In genomic region chr5:140648132-140648432, GRCh38 we compare ENCODE assay signal across 8 cellular contexts. TPM values are rescaled to one million over a fixed set of nuclear protein-coding genes. Genes with fewer than 3 reads are reported as not detected.
DNase-seq lines count a peak whose midpoint lies in the region; ATAC-seq and TF ChIP-seq lines count a peak whose summit lies in the region.

No MANE protein-coding gene starts in this region.

- peaks cover 30% of the 10 kb centered on the region for H3K4me1 Mint-ChIP-seq in activated naive CD4-positive, alpha-beta T cell treated with anti-CD3 and anti-CD28 coated beads for 36 hours (ENCODE audit: low read depth)
- H3K4me1 Mint-ChIP-seq in activated naive CD8-positive, alpha-beta T cell treated with anti-CD3 and anti-CD28 coated beads for 36 hours, result peaks cover 31% of the 10 kb centered on the region

- no peaks in the 10 kb centered on the region for H3K9me3 Mint-ChIP-seq in activated naive CD4-positive, alpha-beta T cell treated with anti-CD3 and anti-CD28 coated beads for 36 hours
- no peaks in the 10 kb centered on the region for H3K9me3 Mint-ChIP-seq in activated naive CD8-positive, alpha-beta T cell treated with anti-CD3 and anti-CD28 coated beads for 36 hours

- H3K9me3 ChIP-seq in left lung (no peaks in the 10 kb centered on the region), upper lobe of left lung (no peaks in the 10 kb centered on the region)

- H3K36me3 ChIP-seq in left lung, result peaks cover 0 to 69% of the 10 kb centered on the region in 2 donors
- H3K36me3 ChIP-seq in upper lobe of left lung, result peaks cover 10 to 70% (median 60%) of the 10 kb centered on the region in 4 donors

- TF ChIP-seq EP300 in upper lobe of left lung (IDR thresholded peaks at IDR 0.05), result no peak

- TF ChIP-seq CTCF in left lung (IDR thresholded peaks at IDR 0.05) (no peak), upper lobe of left lung (IDR thresholded peaks at IDR 0.05) (no peak)

- WGBS in upper lobe of left lung, 2 donors, result 1% methylated on average over 11 of the region's 11 CpGs

- H3K27ac ChIP-seq in left lung (peak overlapping the region in 1 of 2 donors; percentile 84), upper lobe of left lung (peak overlapping the region; percentile 83 to 91 (median 86))

- peak overlapping the region; percentile 99 for H3K27ac Mint-ChIP-seq in activated naive CD4-positive, alpha-beta T cell treated with anti-CD3 and anti-CD28 coated beads for 36 hours
- peak overlapping the region; percentile 98 for H3K27ac Mint-ChIP-seq in activated naive CD8-positive, alpha-beta T cell treated with anti-CD3 and anti-CD28 coated beads for 36 hours

- no peaks in the 10 kb centered on the region for H3K27me3 Mint-ChIP-seq in activated naive CD4-positive, alpha-beta T cell treated with anti-CD3 and anti-CD28 coated beads for 36 hours (ENCODE audit: low read depth)
- H3K27me3 Mint-ChIP-seq in activated naive CD8-positive, alpha-beta T cell treated with anti-CD3 and anti-CD28 coated beads for 36 hours, result peaks cover 3% of the 10 kb centered on the region

- peaks cover 39% of the 10 kb centered on the region for H3K36me3 Mint-ChIP-seq in activated naive CD4-positive, alpha-beta T cell treated with anti-CD3 and anti-CD28 coated beads for 36 hours (ENCODE audit: low read depth)
- peaks cover 37% of the 10 kb centered on the region for H3K36me3 Mint-ChIP-seq in activated naive CD8-positive, alpha-beta T cell treated with anti-CD3 and anti-CD28 coated beads for 36 hours

- intact Hi-C loops in activated naive CD4-positive, alpha-beta T cell treated with anti-CD3 and anti-CD28 coated beads for 36 hours (cut with micrococcal nuclease), result loop anchor here (5.0 kb wide), 1 partner anchor 969 kb away; the partner anchor contains the start of gene DIAPH1
- intact Hi-C loops in left lung (cut with DNase I), result loop anchor here in 1 of 2 donors (10.0 kb wide), 1 partner anchor 273 kb away; no protein-coding TSS in a partner anchor

- peak overlapping the region; percentile 100 for H3K4me3 Mint-ChIP-seq in activated naive CD4-positive, alpha-beta T cell treated with anti-CD3 and anti-CD28 coated beads for 36 hours
- peak overlapping the region; percentile 100 for H3K4me3 Mint-ChIP-seq in activated naive CD8-positive, alpha-beta T cell treated with anti-CD3 and anti-CD28 coated beads for 36 hours

- ATAC-seq in left lung, result no peak
- ATAC-seq in upper lobe of left lung (ENCODE audit: low FRiP score in 2 of 2), result no peak

- no peaks in the 10 kb centered on the region for H3K27me3 ChIP-seq in left lung
- H3K27me3 ChIP-seq in upper lobe of left lung, result no peaks in the 10 kb centered on the region

- H3K4me1 ChIP-seq in left lung (peaks cover 6 to 28% of the 10 kb centered on the region in 2 donors), upper lobe of left lung (peaks cover 21 to 30% (median 25%) of the 10 kb centered on the region in 4 donors)

- H3K4me3 ChIP-seq in left lung (peak overlapping the region; percentile 78 to 82), upper lobe of left lung (peak overlapping the region; percentile 67 to 98 (median 84))

- no peak for DNase-seq in activated naive CD4-positive, alpha-beta T cell treated with anti-CD3 and anti-CD28 coated beads for 36 hours
- no peak for DNase-seq in activated naive CD4-positive, alpha-beta T cell treated with Interleukin-2 at 50 U/mL for 16 hours
- no peak for DNase-seq in activated naive CD8-positive, alpha-beta T cell treated with anti-CD3 and anti-CD28 coated beads for 36 hours
- no peak for DNase-seq in left lung
- DNase-seq in upper lobe of left lung, result no peak
- no peak for DNase-seq in NCI-H1105 (lab: John Stamatoyannopoulos, UW)
- DNase-seq in NCI-H774 (lab: John Stamatoyannopoulos, UW), result no peak
- no peak for DNase-seq in SK-N-DZ (ENCODE audit: low spot score)

- TF ChIP-seq POLR2A in upper lobe of left lung (IDR thresholded peaks at IDR 0.05), result no peak

- CTCF ChIA-PET in activated naive CD4-positive, alpha-beta T cell treated with anti-CD3 and anti-CD28 coated beads for 36 hours (lab: Charles Lee), result interaction anchor here (0.8 to 2.7 kb wide), 5 partner anchors 9 to 404 kb away, joined by 4 to 19 read pairs (median 4); no protein-coding TSS in a partner anchor

RNA-seq across cellular contexts. Expression of gene IK, which starts 0.5 kb away (rescaled TPM):
- total RNA-seq in activated naive CD4-positive, alpha-beta T cell treated with anti-CD3 and anti-CD28 coated beads for 36 hours, result 10 to 100 TPM; 82.9 to 93.1 TPM
- total RNA-seq in activated naive CD8-positive, alpha-beta T cell treated with anti-CD3 and anti-CD28 coated beads for 36 hours, result 10 to 100 TPM; 94.3 to 95.3 TPM
- total RNA-seq in left lung (10 to 100 TPM; 53.9 to 58.5 TPM), upper lobe of left lung (100 to 1,000 TPM in 2 of 6 donors, 10 to 100 TPM in 4; 72.2 to 153 (median 83.5) TPM)
- polyA plus RNA-seq in SK-N-DZ (2014; cell fraction: cytosol; rRNA removed), result 109 and 122 TPM in 2 replicates
- polyA plus RNA-seq in SK-N-DZ (2014; cell fraction: nucleus; rRNA removed), result 149 and 165 TPM in 2 replicates

RNA-seq across cellular contexts. Expression of gene NDUFA2, which starts 0.7 kb away (rescaled TPM):
- 10 to 100 TPM; 71.4 to 76.4 TPM for total RNA-seq in activated naive CD4-positive, alpha-beta T cell treated with anti-CD3 and anti-CD28 coated beads for 36 hours
- 10 to 100 TPM; 64.2 to 69.4 TPM for total RNA-seq in activated naive CD8-positive, alpha-beta T cell treated with anti-CD3 and anti-CD28 coated beads for 36 hours
- total RNA-seq in left lung, result 10 to 100 TPM; 50.2 to 62.8 TPM
- total RNA-seq in upper lobe of left lung, result 10 to 100 TPM; 26.2 to 59.6 (median 51.8) TPM
- polyA plus RNA-seq in SK-N-DZ (2014; cell fraction: cytosol; rRNA removed), result 156 and 200 TPM in 2 replicates
- polyA plus RNA-seq in SK-N-DZ (2014; cell fraction: nucleus; rRNA removed), result 120 and 123 TPM in 2 replicates

RNA-seq across cellular contexts. Expression of gene TMCO6, which starts 8.8 kb away (rescaled TPM):
- total RNA-seq in activated naive CD4-positive, alpha-beta T cell treated with anti-CD3 and anti-CD28 coated beads for 36 hours, result 10 to 100 TPM; 29.0 to 29.5 TPM
- total RNA-seq in activated naive CD8-positive, alpha-beta T cell treated with anti-CD3 and anti-CD28 coated beads for 36 hours, result 10 to 100 TPM; 34.4 to 37.4 TPM
- total RNA-seq in left lung, result 10 to 100 TPM in 1 of 2 donors, 1 to 10 TPM in 1; 7.6 to 12.8 TPM
- total RNA-seq in upper lobe of left lung, result 10 to 100 TPM; 11.8 to 99.7 (median 31.3) TPM
- polyA plus RNA-seq in SK-N-DZ (2014; cell fraction: cytosol; rRNA removed), result 56.5 and 61.6 TPM in 2 replicates
- 245 and 328 TPM in 2 replicates for polyA plus RNA-seq in SK-N-DZ (2014; cell fraction: nucleus; rRNA removed)

RNA-seq across cellular contexts. Expression of gene CD14, which starts 15.1 kb away (rescaled TPM):
- under 1 TPM; 0.14 to 0.20 TPM for total RNA-seq in activated naive CD4-positive, alpha-beta T cell treated with anti-CD3 and anti-CD28 coated beads for 36 hours
- under 1 TPM; 0.42 to 0.58 TPM for total RNA-seq in activated naive CD8-positive, alpha-beta T cell treated with anti-CD3 and anti-CD28 coated beads for 36 hours
- 100 to 1,000 TPM in 1 of 2 donors, 10 to 100 TPM in 1; 76.8 to 252 TPM for total RNA-seq in left lung
- total RNA-seq in upper lobe of left lung, result 100 to 1,000 TPM in 4 of 6 donors, 10 to 100 TPM in 2; 27.3 to 195 (median 102) TPM
- polyA plus RNA-seq in SK-N-DZ (2014; cell fraction: cytosol; rRNA removed), result 0.56 and 0.64 TPM in 2 replicates
- polyA plus RNA-seq in SK-N-DZ (2014; cell fraction: nucleus; rRNA removed), result 0.73 and 0.74 TPM in 2 replicates

RNA-seq across cellular contexts. Expression of gene WDR55, which starts 16.6 kb away (rescaled TPM):
- 10 to 100 TPM; 18.9 to 19.8 TPM for total RNA-seq in activated naive CD4-positive, alpha-beta T cell treated with anti-CD3 and anti-CD28 coated beads for 36 hours
- total RNA-seq in activated naive CD8-positive, alpha-beta T cell treated with anti-CD3 and anti-CD28 coated beads for 36 hours, result 10 to 100 TPM; 37.5 to 38.9 TPM
- 10 to 100 TPM; 21.0 to 26.5 TPM for total RNA-seq in left lung
- total RNA-seq in upper lobe of left lung, result 10 to 100 TPM; 23.2 to 44.0 (median 24.5) TPM
- 17.8 and 21.8 TPM in 2 replicates for polyA plus RNA-seq in SK-N-DZ (2014; cell fraction: cytosol; rRNA removed)
- 24.7 and 34.4 TPM in 2 replicates for polyA plus RNA-seq in SK-N-DZ (2014; cell fraction: nucleus; rRNA removed)
